Comparison of ENCODE assay signal across 8 cellular contexts in the genomic region with DNA sequence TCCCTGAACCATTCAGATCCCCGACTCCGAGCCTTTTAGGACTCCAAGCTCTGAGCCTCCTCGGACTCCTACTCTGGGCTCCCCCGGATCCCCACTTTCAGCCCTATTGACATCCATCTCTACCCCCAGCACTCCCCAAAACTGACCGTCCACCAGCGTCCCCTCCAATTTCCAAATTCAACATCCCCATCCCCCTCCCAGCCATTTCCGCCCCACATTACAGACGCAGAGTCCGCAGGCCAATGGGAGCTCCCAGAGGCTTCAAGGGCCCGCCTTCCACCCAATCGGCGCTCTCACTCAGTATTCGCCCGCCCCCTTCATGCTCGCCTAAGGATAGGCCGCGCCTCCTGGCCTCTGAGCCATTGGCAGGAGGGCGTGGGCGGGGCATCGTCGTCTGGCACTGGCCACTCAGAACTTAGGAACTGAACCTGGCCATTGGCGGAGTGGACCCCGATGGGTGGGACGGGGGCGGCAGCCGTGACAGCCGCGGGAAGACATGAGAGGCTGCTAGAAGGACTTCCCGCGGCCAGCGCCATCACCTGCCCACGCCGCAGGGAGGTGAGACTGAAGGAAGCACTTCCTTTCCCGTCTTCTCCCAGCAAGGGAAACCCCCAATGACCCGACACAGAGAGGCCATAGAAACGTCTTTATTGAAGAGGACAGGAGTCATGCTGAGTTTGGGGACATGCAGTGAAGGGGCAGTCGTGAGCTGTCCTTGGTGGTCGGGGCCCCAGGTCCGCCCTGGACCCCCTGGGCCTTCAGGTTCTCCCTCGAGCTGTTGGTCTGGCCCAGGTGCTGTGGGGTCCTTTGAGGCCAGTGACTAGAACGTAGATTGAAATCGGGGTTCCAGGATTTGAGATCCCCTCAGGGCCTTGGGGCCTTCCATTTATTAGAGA. TPM values are rescaled to one million over a fixed set of nuclear protein-coding genes. Genes with fewer than 3 reads are reported as not detected.
DNase-seq lines count a peak whose midpoint lies in the region; ATAC-seq and TF ChIP-seq lines count a peak whose summit lies in the region.

ALKBH6 (minus strand) TSS at position 185 of the 896 bp plus-strand sequence. CDS start 816 bp downstream, outside the sequence.

- H3K9me3 Mint-ChIP-seq in effector memory CD8-positive, alpha-beta T cell = no peaks in the 10 kb centered on the region

- peak; percentile 97 for ATAC-seq in effector memory CD8-positive, alpha-beta T cell (replicated peaks)

- CTCF ChIA-PET in activated CD8-positive, alpha-beta memory T cell treated with anti-CD3 and anti-CD28 coated beads for 36 hours (lab: Charles Lee) = interaction anchor here (0.6 to 2.1 kb wide), 2 partner anchors 40 to 131 kb away, joined by 3 to 5 read pairs; partner anchors contain the start of genes THAP8 and WDR62

- H3K36me3 Mint-ChIP-seq in effector memory CD8-positive, alpha-beta T cell (ENCODE audit: insufficient read depth) = peaks cover 15% of the 10 kb centered on the region

- POLR2A ChIA-PET in activated CD8-positive, alpha-beta memory T cell treated with anti-CD3 and anti-CD28 coated beads for 36 hours (lab: Charles Lee) = interaction anchor here (0.5 to 1.0 kb wide), 4 partner anchors 90 to 578 kb away, joined by 3 to 4 read pairs (median 3); partner anchors contain the start of genes TBCB, ZNF146 and ZNF565

- peak within 1 kb of the TSS; percentile 98 to 99 for H3K4me3 Mint-ChIP-seq in effector memory CD8-positive, alpha-beta T cell

- no peaks in the 10 kb centered on the region for H3K27me3 Mint-ChIP-seq in effector memory CD8-positive, alpha-beta T cell

- no peak for TF ChIP-seq CTCF in GM20000 (IDR thresholded peaks at IDR 0.05; ENCODE audit: extremely low read depth, missing control alignments)

- peak within 1 kb of the TSS; percentile 97 for H3K27ac Mint-ChIP-seq in effector memory CD8-positive, alpha-beta T cell

- peaks cover 32 to 34% of the 10 kb centered on the region in 2 donors for H3K4me1 Mint-ChIP-seq in effector memory CD8-positive, alpha-beta T cell (ENCODE audit: low read depth in 2 of 2)

- DNase-seq in CMK (ENCODE audit: low read depth) (peak; percentile 96), GM20000 (ENCODE audit: low spot score) (peak; percentile 98), HT-29 (ENCODE audit: low spot score) (peak; percentile 100), NOMO-1 (lab: John Stamatoyannopoulos, UW; ENCODE audit: unreplicated experiment in 2 of 2) (peak; percentile 100), medulla oblongata (ENCODE audit: extremely low spot score) (peak; percentile 99)
- peak; percentile 98 to 99 (median 98) for DNase-seq in effector memory CD8-positive, alpha-beta T cell
- peak; percentile 97 for DNase-seq in stimulated activated CD8-positive, alpha-beta memory T cell treated with anti-CD3 and anti-CD28 coated beads, Interleukin-12 subunit alpha, Interleukin-12 subunit beta, amount 100 ng/mL, for 1 hour (ENCODE audit: low read depth)

RNA-seq across cellular contexts. Expression of gene ALKBH6, which starts in this region (rescaled TPM):
- 90.6 and 124 TPM in 2 replicates for total RNA-seq in HT-29 (2014; rRNA removed; shearing (Covaris generic))
- total RNA-seq in activated CD8-positive, alpha-beta memory T cell treated with anti-CD3 and anti-CD28 coated beads for 36 hours = 10 to 100 TPM; 35.2 to 36.7 TPM

Comparison
In these comparisons a context has a peak if more than half of its experiments do, and no peak if none do; other contexts are left out.
1. Peak in every context shown above with its lines: DNase-seq and ATAC-seq.